8 cellular contexts compared by ENCODE assay signal in genomic region chr7:38908759-38909335, GRCh38. TPM values are rescaled to one million over a fixed set of nuclear protein-coding genes. Genes with fewer than 3 reads are reported as not detected.
A peak's percentile ranks its signal among the peaks of the same experiment; 100 is the strongest.
DNase-seq lines count a peak whose midpoint lies in the region; ATAC-seq and TF ChIP-seq lines count a peak whose summit lies in the region.

TSS of gene VPS41 (minus strand) at chr7:38909191. CDS start at chr7:38909174, 17 bp downstream.

- DNase-seq in DMS79 treated with DMSO at 0.1 percent for 48 hours (lab: John Stamatoyannopoulos, UW) (peak; percentile 83), RPMI7951 (ENCODE audit: low read depth) (peak; percentile 78), fibroblast of pulmonary artery (ENCODE audit: low read depth) (peak; percentile 72)
- DNase-seq in stimulated activated naive CD8-positive, alpha-beta T cell treated with anti-CD3 and anti-CD28 coated beads, Interleukin-15, Interleukin-2, amounts not matched to agents 100 U/mL and 50 U/mL, for 24 hours: peak; percentile 77

- no peaks in the 10 kb centered on the region for H3K9me3 Mint-ChIP-seq in activated T-helper 17 cell treated with anti-CD3 and anti-CD28 coated beads, Interleukin-2, amount 50 U/mL, for 72 hours
- H3K9me3 Mint-ChIP-seq in nephron: no peaks in the 10 kb centered on the region

- peak within 1 kb of the TSS; percentile 95 for H3K27ac Mint-ChIP-seq in activated T-helper 17 cell treated with anti-CD3 and anti-CD28 coated beads, Interleukin-2, amount 50 U/mL, for 72 hours
- H3K27ac Mint-ChIP-seq in nephron: peak within 1 kb of the TSS; percentile 54 to 78 (median 72)

- peak within 1 kb of the TSS; percentile 92 for H3K4me3 ChIP-seq in fibroblast of pulmonary artery (replicated peaks; ENCODE audit: low read depth, low read length)

- no peak for TF ChIP-seq CTCF in fibroblast of pulmonary artery (IDR thresholded peaks at IDR 0.05; ENCODE audit: low read length, missing control alignments)
- TF ChIP-seq CTCF in nephron (IDR thresholded peaks at IDR 0.05; ENCODE audit: unreplicated experiment in 3 of 3): no peak

- TF ChIP-seq RAD21 in Ishikawa (IDR thresholded peaks at IDR 0.05; ENCODE audit: low read depth): no peak

- peak within 1 kb of the TSS; percentile 97 for H3K4me3 Mint-ChIP-seq in activated T-helper 17 cell treated with anti-CD3 and anti-CD28 coated beads, Interleukin-2, amount 50 U/mL, for 72 hours
- H3K4me3 Mint-ChIP-seq in nephron: peak within 1 kb of the TSS; percentile 97 to 99 (median 99)

- TF ChIP-seq EP300 in Ishikawa (IDR thresholded peaks at IDR 0.05; ENCODE audit: borderline replicate concordance): no peak

- H3K36me3 Mint-ChIP-seq in activated T-helper 17 cell treated with anti-CD3 and anti-CD28 coated beads, Interleukin-2, amount 50 U/mL, for 72 hours (ENCODE audit: low read depth): no peaks in the 10 kb centered on the region
- no peaks in the 10 kb centered on the region for H3K36me3 Mint-ChIP-seq in nephron (ENCODE audit: low read depth)

- H3K4me1 Mint-ChIP-seq in activated T-helper 17 cell treated with anti-CD3 and anti-CD28 coated beads, Interleukin-2, amount 50 U/mL, for 72 hours: peaks cover 19% of the 10 kb centered on the region
- peaks cover 23% of the 10 kb centered on the region for H3K4me1 Mint-ChIP-seq in nephron

- peak; percentile 98 for ATAC-seq in GM21619 (IDR thresholded peaks at IDR 0.05; ENCODE audit: unreplicated experiment)
- peak; percentile 97 for ATAC-seq in activated T-helper 17 cell treated with anti-CD3 and anti-CD28 coated beads, Interleukin-2, amount 50 U/mL, for 72 hours (replicated peaks)
- ATAC-seq in stimulated activated naive CD8-positive, alpha-beta T cell treated with anti-CD3 and anti-CD28 coated beads, Interleukin-15, Interleukin-2, amounts not matched to agents 100 U/mL and 50 U/mL, for 24 hours: peak; percentile 97

- H3K27me3 Mint-ChIP-seq in activated T-helper 17 cell treated with anti-CD3 and anti-CD28 coated beads, Interleukin-2, amount 50 U/mL, for 72 hours: no peaks in the 10 kb centered on the region
- H3K27me3 Mint-ChIP-seq in nephron (ENCODE audit: low read depth): peaks cover 3% of the 10 kb centered on the region

TF ChIP-seq in Ishikawa, 13 proteins besides CTCF, POLR2A, EP300 and RAD21:
- peak; percentile 98 for TF ChIP-seq USF1 (IDR thresholded peaks at IDR 0.05)
- no peak for TF ChIP-seq NFIC (IDR thresholded peaks at IDR 0.05)
- TF ChIP-seq TEAD4 (IDR thresholded peaks at IDR 0.05): no peak
- TF ChIP-seq MAX (IDR thresholded peaks at IDR 0.05): peak; percentile 24; the same call in 1 of the 2 replicates
- no peak for TF ChIP-seq TCF12 (IDR thresholded peaks at IDR 0.05; ENCODE audit: low read depth)
- no peak for TF ChIP-seq FOXM1 (IDR thresholded peaks at IDR 0.05; ENCODE audit: borderline replicate concordance, low read depth)
- TF ChIP-seq ZBTB7A (IDR thresholded peaks at IDR 0.05; ENCODE audit: low read depth): no peak
- TF ChIP-seq YY1 (IDR thresholded peaks at IDR 0.05; ENCODE audit: low read depth): peak; percentile 91
- TF ChIP-seq TAF1 (IDR thresholded peaks at IDR 0.05; ENCODE audit: low read depth): peak; percentile 50; the same call in 1 of the 2 replicates

RNA-seq across cellular contexts. Expression of gene VPS41, which starts in this region (rescaled TPM):
- 27.2 and 47.6 TPM in 2 replicates for total RNA-seq in RPMI7951 (2014; rRNA removed; shearing (Covaris generic))
- total RNA-seq in activated T-helper 17 cell treated with anti-CD3 and anti-CD28 coated beads, Interleukin-2, amount 50 U/mL, for 72 hours: 10 to 100 TPM; 78.4 to 80.5 TPM

Comparison
In these comparisons a context has a peak if more than half of its experiments do, and no peak if none do; other contexts are left out.
1. Peak in every context shown above with its lines: DNase-seq, ATAC-seq and H3K4me3 ChIP-seq.